Comparison of ENCODE assay signal across 1 cellular context in genomic region chr14:24052656-24053547, GRCh38.
TF ChIP-seq lines count a peak whose summit lies in the region.

No MANE protein-coding gene starts in this region.

TF ChIP-seq in GM12878, 131 proteins besides CTCF, POLR2A, EP300 and RAD21:
- TF ChIP-seq, protein P1, sequence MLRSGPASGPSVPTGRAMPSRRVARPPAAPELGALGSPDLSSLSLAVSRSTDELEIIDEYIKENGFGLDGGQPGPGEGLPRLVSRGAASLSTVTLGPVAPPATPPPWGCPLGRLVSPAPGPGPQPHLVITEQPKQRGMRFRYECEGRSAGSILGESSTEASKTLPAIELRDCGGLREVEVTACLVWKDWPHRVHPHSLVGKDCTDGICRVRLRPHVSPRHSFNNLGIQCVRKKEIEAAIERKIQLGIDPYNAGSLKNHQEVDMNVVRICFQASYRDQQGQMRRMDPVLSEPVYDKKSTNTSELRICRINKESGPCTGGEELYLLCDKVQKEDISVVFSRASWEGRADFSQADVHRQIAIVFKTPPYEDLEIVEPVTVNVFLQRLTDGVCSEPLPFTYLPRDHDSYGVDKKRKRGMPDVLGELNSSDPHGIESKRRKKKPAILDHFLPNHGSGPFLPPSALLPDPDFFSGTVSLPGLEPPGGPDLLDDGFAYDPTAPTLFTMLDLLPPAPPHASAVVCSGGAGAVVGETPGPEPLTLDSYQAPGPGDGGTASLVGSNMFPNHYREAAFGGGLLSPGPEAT (IDR thresholded peaks at IDR 0.05; ENCODE audit: low read depth), result no peak
- TF ChIP-seq, protein P2, sequence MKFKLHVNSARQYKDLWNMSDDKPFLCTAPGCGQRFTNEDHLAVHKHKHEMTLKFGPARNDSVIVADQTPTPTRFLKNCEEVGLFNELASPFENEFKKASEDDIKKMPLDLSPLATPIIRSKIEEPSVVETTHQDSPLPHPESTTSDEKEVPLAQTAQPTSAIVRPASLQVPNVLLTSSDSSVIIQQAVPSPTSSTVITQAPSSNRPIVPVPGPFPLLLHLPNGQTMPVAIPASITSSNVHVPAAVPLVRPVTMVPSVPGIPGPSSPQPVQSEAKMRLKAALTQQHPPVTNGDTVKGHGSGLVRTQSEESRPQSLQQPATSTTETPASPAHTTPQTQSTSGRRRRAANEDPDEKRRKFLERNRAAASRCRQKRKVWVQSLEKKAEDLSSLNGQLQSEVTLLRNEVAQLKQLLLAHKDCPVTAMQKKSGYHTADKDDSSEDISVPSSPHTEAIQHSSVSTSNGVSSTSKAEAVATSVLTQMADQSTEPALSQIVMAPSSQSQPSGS (IDR thresholded peaks at IDR 0.05; ENCODE audit: low read length), result no peak
- TF ChIP-seq CBX3 (IDR thresholded peaks at IDR 0.05; ENCODE audit: borderline replicate concordance, low read depth), result no peak
- no peak for TF ChIP-seq ESRRA (IDR thresholded peaks at IDR 0.05; ENCODE audit: low read length)
- 0 out of 2 replicates have a peak, but pooled peaks have one; percentile 0 for TF ChIP-seq FOXK2 (IDR thresholded peaks at IDR 0.05)
- TF ChIP-seq JUNB (IDR thresholded peaks at IDR 0.05), result no peak
- peak; percentile 31; the same call in 1 of the 2 replicates for TF ChIP-seq IKZF1 (conservative IDR thresholded peaks at IDR 0.05)
- no peak for TF ChIP-seq STAT3 (IDR thresholded peaks at IDR 0.05; ENCODE audit: low read depth, low read length)
- TF ChIP-seq MXI1 (IDR thresholded peaks at IDR 0.05; ENCODE audit: low read depth, low read length), result no peak
- no peak for TF ChIP-seq IRF3 (IDR thresholded peaks at IDR 0.05)
- no peak for TF ChIP-seq SMC3 (IDR thresholded peaks at IDR 0.05; ENCODE audit: borderline replicate concordance, low read length)
TF ChIP-seq in GM12878: peak in this region for 2.
